20 cellular contexts compared by ENCODE assay signal in genomic region chr10:46220187-46220586, GRCh38.
"Had no signal": no experiment of that assay in that cellular context is flagged by ENCODE, and none has a peak within 500 bp of the region (broad histone marks: within the 10 kb centered on the region; RNA-seq: fewer than 3 reads in every experiment).

No MANE protein-coding gene starts in this region.

- H3K27me3 ChIP-seq: brain microvascular endothelial cell, neutrophil, vagina had no signal

- H3K4me1 ChIP-seq: gastroesophageal sphincter, lower lobe of right lung, tibial artery, vagina had no signal

- H3K36me3 ChIP-seq: brain microvascular endothelial cell, gastroesophageal sphincter, lower lobe of right lung, neutrophil, tibial artery, vagina, WERI-Rb-1 had no signal

- DNase-seq: activated CD4-positive, alpha-beta T cell treated with anti-CD3 and anti-CD28 coated beads, Interleukin-2, amount 50 U/mL, for 4 hours; activated effector memory CD4-positive, alpha-beta T cell treated with Interleukin-2 at 50 U/mL for 16 hours; activated naive CD4-positive, alpha-beta T cell treated with anti-CD3 and anti-CD28 coated beads, Interleukin-2, amount 50 U/mL, for 16 hours; brain microvascular endothelial cell; cortex of kidney; left colon; lower lobe of right lung; stimulated activated CD4-positive, alpha-beta T cell treated with anti-CD3 and anti-CD28 coated beads, Interleukin-12 subunit alpha, Interleukin-12 subunit beta, amount 100 ng/mL, for 4 hours; stimulated activated CD4-positive, alpha-beta T cell treated with anti-CD3 and anti-CD28 coated beads, Interleukin-1b, Interleukin-23, amount 100 ng/mL, for 48 hours; stimulated activated CD8-positive, alpha-beta memory T cell treated with anti-CD3 and anti-CD28 coated beads, Interleukin-4, amount 100 ng/mL, for 48 hours; stimulated activated naive CD4-positive, alpha-beta T cell treated with Interleukin-2 at 50 U/mL for 16 hours; T-helper 2 cell; tibial artery had no signal

- H3K4me3 ChIP-seq: gastroesophageal sphincter, lower lobe of right lung, tibial artery, vagina had no signal

- H3K4me3 Mint-ChIP-seq: natural killer cell treated with Interleukin-12 subunit alpha and Interleukin-12 subunit beta and Interleukin-15 and Interleukin-18, amount 100 ng/mL, for 72 hours had no signal

- H3K27ac Mint-ChIP-seq: natural killer cell treated with Interleukin-12 subunit alpha and Interleukin-12 subunit beta and Interleukin-15 and Interleukin-18, amount 100 ng/mL, for 72 hours had no signal

- FAIRE-seq: islet of Langerhans had no signal

- H3K9me3 ChIP-seq: gastroesophageal sphincter, lower lobe of right lung, neutrophil, tibial artery, vagina had no signal

- H3K9me3 Mint-ChIP-seq: natural killer cell treated with Interleukin-12 subunit alpha and Interleukin-12 subunit beta and Interleukin-15 and Interleukin-18, amount 100 ng/mL, for 72 hours had no signal

- ATAC-seq: esophagus mucosa; gastroesophageal sphincter; left colon; lower lobe of right lung; natural killer cell treated with Interleukin-12 subunit alpha and Interleukin-12 subunit beta and Interleukin-15 and Interleukin-18, amount 100 ng/mL, for 72 hours had no signal

- H3K27ac ChIP-seq: brain microvascular endothelial cell, gastroesophageal sphincter, lower lobe of right lung, neutrophil, tibial artery, vagina, WERI-Rb-1 had no signal

- H3K36me3 Mint-ChIP-seq: natural killer cell treated with Interleukin-12 subunit alpha and Interleukin-12 subunit beta and Interleukin-15 and Interleukin-18, amount 100 ng/mL, for 72 hours had no signal
